ENCODE assay signal across 9 cellular contexts in the genomic region with DNA sequence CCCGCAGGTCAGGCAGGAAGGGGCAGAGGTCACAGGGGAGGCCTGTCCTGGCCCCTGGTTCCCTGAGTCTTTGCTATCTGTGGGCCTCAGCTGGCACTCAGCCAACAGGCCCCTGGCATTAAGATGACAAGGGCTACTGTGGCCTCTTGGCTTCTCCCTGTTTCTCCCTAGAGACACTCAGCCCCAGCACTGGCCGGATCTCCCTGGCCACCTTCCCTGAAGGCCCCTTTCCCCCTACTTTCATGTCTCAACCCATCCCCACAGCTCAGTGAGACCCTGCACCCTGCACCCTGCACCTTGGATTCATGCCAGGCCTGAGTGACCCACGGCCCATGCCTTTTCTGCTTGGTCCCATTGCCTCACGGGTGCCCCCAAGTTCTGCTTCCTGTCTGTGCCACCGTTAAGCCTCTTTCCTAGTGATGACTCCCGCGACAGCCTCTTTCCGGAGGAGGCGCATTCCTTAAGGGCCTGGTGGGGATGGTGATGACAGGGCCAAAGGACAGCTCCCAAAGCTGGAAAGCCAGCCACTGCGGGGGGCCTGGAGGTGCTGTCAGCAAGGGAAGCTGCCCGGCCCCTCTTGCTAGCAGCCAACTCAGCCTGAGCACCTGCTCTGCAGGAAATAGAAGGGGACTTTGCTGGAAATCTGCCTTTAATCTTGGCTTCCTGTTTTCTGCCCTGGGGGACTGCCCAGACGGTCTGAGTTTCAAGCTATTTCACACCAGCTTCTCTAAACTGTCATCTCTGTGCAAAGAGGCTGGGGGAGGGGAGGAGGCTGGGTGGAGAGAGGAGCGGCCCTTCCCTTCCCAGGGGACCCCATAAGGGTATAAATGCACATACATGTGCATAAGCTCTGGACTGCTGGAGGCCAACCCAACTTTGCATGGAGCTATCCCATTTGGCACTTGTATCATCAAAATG. TPM values are rescaled to one million over a fixed set of nuclear protein-coding genes. Genes with fewer than 3 reads are reported as not detected.
DNase-seq lines count a peak whose midpoint lies in the region; ATAC-seq, FAIRE-seq and TF ChIP-seq lines count a peak whose summit lies in the region.
"Had no signal": no experiment of that assay in that cellular context is flagged by ENCODE, and none has a peak within 500 bp of the region (broad histone marks: within the 10 kb centered on the region; RNA-seq: fewer than 3 reads in every experiment).

No MANE protein-coding gene starts in this region.

- peaks cover 6 to 26% of the 10 kb centered on the region in 2 donors for H3K4me1 ChIP-seq in adrenal gland (replicated peaks in 1 of 2)
- H3K4me1 ChIP-seq in naive thymus-derived CD4-positive, alpha-beta T cell (ENCODE audit: control insufficient read depth in 2 of 2, insufficient read depth in 2 of 2, low read length in 2 of 2), result peaks cover 55 to 65% of the 10 kb centered on the region in 2 donors

- peak overlapping the region; percentile 90 to 100 (median 98) for H3K27ac Mint-ChIP-seq in naive thymus-derived CD4-positive, alpha-beta T cell

- CTCF ChIA-PET in naive thymus-derived CD4-positive, alpha-beta T cell (lab: Charles Lee), result interaction anchor here (0.6 to 18.2 kb wide), 13 partner anchors 8 to 1580 kb away, joined by 3 to 1110 read pairs (median 4); no protein-coding TSS in a partner anchor

- H3K36me3 Mint-ChIP-seq in naive thymus-derived CD4-positive, alpha-beta T cell, result peaks cover 0 to 13% (median 0%) of the 10 kb centered on the region in 5 donors

- H3K27ac ChIP-seq in adrenal gland, result peak overlapping the region in 3 of 5 donors; percentile 5 to 64 (median 23)
- H3K27ac ChIP-seq in naive thymus-derived CD4-positive, alpha-beta T cell (ENCODE audit: low read depth, low read length), result peak overlapping the region; percentile 86

- peaks cover 67 to 89% (median 84%) of the 10 kb centered on the region in 7 donors for H3K4me1 Mint-ChIP-seq in naive thymus-derived CD4-positive, alpha-beta T cell

- no peaks in the 10 kb centered on the region for H3K9me3 ChIP-seq in adrenal gland (replicated peaks in 1 of 3)
- no peaks in the 10 kb centered on the region for H3K9me3 ChIP-seq in naive thymus-derived CD4-positive, alpha-beta T cell (ENCODE audit: control insufficient read depth in 2 of 3, low read length in 3 of 3)
- H3K9me3 ChIP-seq in MG63, result no peaks in the 10 kb centered on the region

- DNase-seq in GF-D8 (lab: John Stamatoyannopoulos, UW), result peak; percentile 93
- peak; percentile 87 for DNase-seq in SKM-1 (lab: John Stamatoyannopoulos, UW; ENCODE audit: unreplicated experiment)
- DNase-seq in adrenal gland, result no peak
- peak in 8 of 9 donors; percentile 49 to 77 (median 62) for DNase-seq in naive thymus-derived CD4-positive, alpha-beta T cell
- no peak for DNase-seq in RCC 7860 (ENCODE audit: low spot score)
- no peak for DNase-seq in MG63
- no peak for DNase-seq in AG08396 (ENCODE audit: low spot score)

- TF ChIP-seq POLR2A in adrenal gland (IDR thresholded peaks at IDR 0.05), result no peak

- POLR2A ChIA-PET in naive thymus-derived CD4-positive, alpha-beta T cell (lab: Charles Lee), result interaction anchor here (0.7 to 24.4 kb wide), 9 partner anchors 8 to 172 kb away, joined by 3 to 1077 read pairs (median 8); a partner anchor contains a TSS

- peak overlapping the region; percentile 67 to 99 (median 86) for H3K4me3 Mint-ChIP-seq in naive thymus-derived CD4-positive, alpha-beta T cell

- H3K36me3 ChIP-seq in adrenal gland (replicated peaks in 1 of 2) (no peaks in the 10 kb centered on the region), MG63 (no peaks in the 10 kb centered on the region)
- no peaks in the 10 kb centered on the region for H3K36me3 ChIP-seq in naive thymus-derived CD4-positive, alpha-beta T cell (ENCODE audit: control insufficient read depth in 2 of 3, insufficient read depth in 3 of 3, low read length in 3 of 3)

- H3K4me3 ChIP-seq in adrenal gland, result no peak overlapping the region
- H3K4me3 ChIP-seq in naive thymus-derived CD4-positive, alpha-beta T cell (ENCODE audit: low read length), result peak overlapping the region; percentile 17
- H3K4me3 ChIP-seq in MG63, result no peak overlapping the region

- TF ChIP-seq CTCF in adrenal gland (IDR thresholded peaks at IDR 0.05), result no peak

- intact Hi-C loops in adrenal gland (cut with DNase I), result loop anchor here in 1 of 2 donors (5.0 kb wide), 1 partner anchor 60 kb away; no protein-coding TSS in a partner anchor
- intact Hi-C loops in naive thymus-derived CD4-positive, alpha-beta T cell (cut with micrococcal nuclease), result loop anchor here in 1 of 2 donors (1.0 to 5.0 kb wide), 3 partner anchors 10 to 130 kb away; a partner anchor contains a TSS

- no peaks in the 10 kb centered on the region for H3K27me3 Mint-ChIP-seq in naive thymus-derived CD4-positive, alpha-beta T cell

- H3K27me3 ChIP-seq in adrenal gland, result no peaks in the 10 kb centered on the region
- no peaks in the 10 kb centered on the region for H3K27me3 ChIP-seq in naive thymus-derived CD4-positive, alpha-beta T cell (ENCODE audit: control insufficient read depth in 2 of 2, insufficient read depth in 2 of 2, low read length in 2 of 2)
- H3K27me3 ChIP-seq in MG63, result no peaks in the 10 kb centered on the region

- FAIRE-seq in RCC 7860 (lab: Jason Lieb, UNC), result no peak

- 50 to 63% (median 53%) methylated on average over 5 to 13 of the region's 13 CpGs for WGBS in adrenal gland, 4 donors

- ATAC-seq in HG02588 (IDR thresholded peaks at IDR 0.05; ENCODE audit: unreplicated experiment), result peak; percentile 25
- peak; percentile 61 for ATAC-seq in naive thymus-derived CD4-positive, alpha-beta T cell

- no peaks in the 10 kb centered on the region for H3K9me3 Mint-ChIP-seq in naive thymus-derived CD4-positive, alpha-beta T cell

RNA-seq across cellular contexts. Expression of a gene that starts 4.8 kb away (rescaled TPM):
- 10 to 100 TPM; 13.8 to 59.4 (median 30.1) TPM for total RNA-seq in adrenal gland
- 10 to 100 TPM; 20.5 to 46.4 (median 25.8) TPM for polyA plus RNA-seq in adrenal gland
- 100 to 1,000 TPM; 163 to 421 (median 228) TPM for total RNA-seq in naive thymus-derived CD4-positive, alpha-beta T cell
- polyA plus RNA-seq in naive thymus-derived CD4-positive, alpha-beta T cell, result 100 to 1,000 TPM in 1 of 2 donors, 10 to 100 TPM in 1; 67.7 to 144 TPM
- 42.0 and 57.2 TPM in 2 replicates for total RNA-seq in MG63 (2014; rRNA removed; shearing (Covaris generic); ENCODE audit: low replicate concordance)

RNA-seq across cellular contexts. Expression of a gene that starts 28.5 kb away (rescaled TPM):
- total RNA-seq in adrenal gland, result not detected
- not detected for polyA plus RNA-seq in adrenal gland
- not detected for total RNA-seq in naive thymus-derived CD4-positive, alpha-beta T cell
- not detected for polyA plus RNA-seq in naive thymus-derived CD4-positive, alpha-beta T cell
- 0.23 TPM in 1 of 2 replicates, not detected in the other for total RNA-seq in MG63 (2014; rRNA removed; shearing (Covaris generic); ENCODE audit: low replicate concordance)
- total RNA-seq: epithelial cell of proximal tubule had no signal

RNA-seq across cellular contexts. Expression of a gene that starts 35.5 kb away (rescaled TPM):
- total RNA-seq in adrenal gland, result 10 to 100 TPM in 1 of 8 donors, 1 to 10 TPM in 6, not detected in 1; 1.6 to 11.2 (median 5.1) TPM
- 10 to 100 TPM in 1 of 3 donors, 1 to 10 TPM in 1, under 1 TPM in 1; 0.88 to 12.5 (median 7.3) TPM for polyA plus RNA-seq in adrenal gland
- 1 to 10 TPM in 4 of 5 experiments, under 1 TPM in 1; 0.35 to 2.4 (median 1.3) TPM for total RNA-seq in naive thymus-derived CD4-positive, alpha-beta T cell
- polyA plus RNA-seq in naive thymus-derived CD4-positive, alpha-beta T cell, result not detected
- not detected in 2 replicates for total RNA-seq in MG63 (2014; rRNA removed; shearing (Covaris generic); ENCODE audit: low replicate concordance)
- total RNA-seq: epithelial cell of proximal tubule had no signal

RNA-seq across cellular contexts. Expression of a gene that starts 49.3 kb away (rescaled TPM):
- 1 to 10 TPM in 2 of 8 donors, under 1 TPM in 4, not detected in 2; 0.51 to 3.6 (median 0.75) TPM for total RNA-seq in adrenal gland
- 10 to 100 TPM in 2 of 3 donors, 1 to 10 TPM in 1; 1.1 to 24.1 (median 24.0) TPM for polyA plus RNA-seq in adrenal gland
- total RNA-seq in naive thymus-derived CD4-positive, alpha-beta T cell, result under 1 TPM in 2 of 5 experiments, not detected in 3; 0.27 to 0.60 TPM
- polyA plus RNA-seq in naive thymus-derived CD4-positive, alpha-beta T cell, result not detected
- total RNA-seq in MG63 (2014; rRNA removed; shearing (Covaris generic); ENCODE audit: low replicate concordance), result not detected in 2 replicates
- total RNA-seq: epithelial cell of proximal tubule had no signal

RNA-seq across cellular contexts. Expression of a gene that starts 51.8 kb away (rescaled TPM):
- total RNA-seq in adrenal gland, result under 1 TPM in 1 of 8 donors, not detected in 7; 0.96 TPM
- polyA plus RNA-seq in adrenal gland, result 1 to 10 TPM in 1 of 3 donors, not detected in 2; 2.2 TPM
- under 1 TPM in 1 of 5 experiments, not detected in 4; 0.63 TPM for total RNA-seq in naive thymus-derived CD4-positive, alpha-beta T cell
- not detected for polyA plus RNA-seq in naive thymus-derived CD4-positive, alpha-beta T cell
- total RNA-seq in MG63 (2014; rRNA removed; shearing (Covaris generic); ENCODE audit: low replicate concordance), result 11.6 and 15.7 TPM in 2 replicates

Comparison
In these comparisons a context has a peak if more than half of its experiments do, and no peak if none do; other contexts are left out.
1. DNase-seq: peak in GF-D8 (single experiment), SKM-1 (single experiment) and naive thymus-derived CD4-positive, alpha-beta T cell (8 of 9); none in adrenal gland (0 of 7), RCC 7860 (single experiment), MG63 (single experiment) and AG08396 (single experiment).